In genomic region chr11:5556596-5557188, GRCh38 we compare ENCODE assay signal across 18 cellular contexts. TPM values are rescaled to one million over a fixed set of nuclear protein-coding genes. Genes with fewer than 3 reads are reported as not detected.
A peak's percentile ranks its signal among the peaks of the same experiment; 100 is the strongest.
DNase-seq lines count a peak whose midpoint lies in the region; ATAC-seq, FAIRE-seq and TF ChIP-seq lines count a peak whose summit lies in the region.
"Had no signal": no experiment of that assay in that cellular context is flagged by ENCODE, and none has a peak within 500 bp of the region (broad histone marks: within the 10 kb centered on the region; RNA-seq: fewer than 3 reads in every experiment).

No MANE protein-coding gene starts in this region.

- H3K79me2 ChIP-seq in K562 (ENCODE audit: control insufficient read depth, insufficient read depth, low read length) = no peaks in the 10 kb centered on the region

- CTCF ChIA-PET in K562 (lab: Yijun Ruan, JAX; ENCODE audit: low intra/inter-chr PET ratio) = no interaction called here

- intact Hi-C loops in K562 (cut with micrococcal nuclease) (loop anchor here (5.0 to 10.0 kb wide), 2 partner anchors 172 to 264 kb away; partner anchors contain the start of gene OR51M1), spleen (cut with DNase I; ENCODE audit: low total_unique reads) (no loop called here)

- no peaks in the 10 kb centered on the region for H4K20me1 ChIP-seq in K562 (replicated peaks; ENCODE audit: control insufficient read depth, insufficient read depth, low read length)
- H4K20me1 ChIP-seq: BLaER1 had no signal

- H3K9ac ChIP-seq in NT2/D1 (ENCODE audit: insufficient read length, low read depth) = no peak overlapping the region
- no peak overlapping the region for H3K9ac ChIP-seq in K562 (ENCODE audit: insufficient read depth in 1 of 2, low read depth in 2 of 2, low read length in 2 of 2)
- H3K9ac ChIP-seq: BLaER1 had no signal

- BruUV-seq in K562 (replicated peaks; lab: Mats Ljungman, UMichigan) = no TSS peak

- H3K4me3 ChIP-seq in NT2/D1 (ENCODE audit: insufficient read length, low read depth) = no peak overlapping the region
- H3K4me3 ChIP-seq in K562 = no peak overlapping the region
- H3K4me3 ChIP-seq in spleen = no peak overlapping the region
- H3K4me3 ChIP-seq: BLaER1, HAP-1 had no signal

- no peak for TF ChIP-seq EP300 in K562 (IDR thresholded peaks at IDR 0.05; ENCODE audit: low read length)

- TF ChIP-seq CTCF in K562 (IDR thresholded peaks at IDR 0.05 in 2 of 3, conservative IDR thresholded peaks at IDR 0.05 in 1 of 3; ENCODE audit: insufficient read depth in 2 of 3, low read depth in 1 of 3, low read length in 3 of 3) = no peak
- TF ChIP-seq CTCF in spleen (IDR thresholded peaks at IDR 0.05 in 8 of 11, conservative IDR thresholded peaks at IDR 0.05 in 3 of 11) = no peak

- no peaks in the 10 kb centered on the region for H3K9me1 ChIP-seq in K562 (ENCODE audit: control insufficient read depth, insufficient read depth, low read length)

- no peak for TF ChIP-seq RAD21 in K562 (CRISPR knock-in tag; conservative IDR thresholded peaks at IDR 0.05 in 1 of 2, IDR thresholded peaks at IDR 0.05 in 1 of 2)

- 2% methylated on average over 3 of the region's 3 CpGs for WGBS in K562 (ENCODE audit: insufficient coverage, low coverage, missing lambda C conversion rate)
- WGBS in spleen, 5 donors = 57 to 74% (median 64%) methylated on average over 3 of the region's 3 CpGs

- peak; percentile 3 for DNase-seq in EH (ENCODE audit: low read depth)
- DNase-seq in NT2/D1 (ENCODE audit: low read depth, low spot score) = peak; percentile 16
- peak in 1 of 4 experiments; percentile 30 for DNase-seq in K562 (ENCODE audit: extremely low read depth in 1 of 4, low spot score in 3 of 4)
- DNase-seq in spleen = no peak
- DNase-seq in KBM-7 = no peak
- no peak for DNase-seq in NCI-H2029 (lab: John Stamatoyannopoulos, UW)
- DNase-seq: 8988T; CD4-positive, alpha-beta memory T cell; DMS153; DMS79; GF-D8; GOT3 had no signal

- ATAC-seq in K562 = peak; percentile 61

- no peak overlapping the region for H3K4me2 ChIP-seq in K562 (ENCODE audit: insufficient read depth, low read length)
- H3K4me2 ChIP-seq: BLaER1 had no signal

- TF ChIP-seq POLR2A in K562 (conservative IDR thresholded peaks at IDR 0.05) (no peak), spleen (IDR thresholded peaks at IDR 0.05) (no peak)

- H3K27ac ChIP-seq in K562 (ENCODE audit: extremely low read depth, low read depth, low read length) = no peak overlapping the region
- no peak overlapping the region for H3K27ac ChIP-seq in spleen
- H3K27ac ChIP-seq: BLaER1 had no signal

- in situ Hi-C loops in K562 (cut with MboI) (no loop called here), KBM-7 (cut with MboI; ENCODE audit: low pct_unique_long_range_greater_than_20kb, low sequenced_read_pairs) (no loop called here)

- H3K4me1 ChIP-seq in NT2/D1 (ENCODE audit: insufficient read depth, insufficient read length) (no peaks in the 10 kb centered on the region), K562 (replicated peaks in 1 of 2; ENCODE audit: control insufficient read depth in 2 of 2, insufficient read depth in 2 of 2, low read length in 2 of 2) (peaks cover 0 to 8% of the 10 kb centered on the region in 2 experiments; a peak in 3 of 5 replicates), spleen (no peaks in the 10 kb centered on the region)
- H3K4me1 ChIP-seq: HAP-1 had no signal

- peak overlapping the region; percentile 51 for H2AFZ ChIP-seq in K562 (ENCODE audit: low read depth, low read length)

- no peaks in the 10 kb centered on the region for H3K36me3 ChIP-seq in NT2/D1 (ENCODE audit: insufficient read depth, insufficient read length, low read length)
- no peaks in the 10 kb centered on the region for H3K36me3 ChIP-seq in K562 (ENCODE audit: control insufficient read depth, insufficient read depth, low read length)
- no peaks in the 10 kb centered on the region for H3K36me3 ChIP-seq in spleen
- H3K36me3 ChIP-seq: BLaER1, HAP-1 had no signal

- H3K27me3 ChIP-seq in NT2/D1 (ENCODE audit: insufficient read depth, insufficient read length) (no peaks in the 10 kb centered on the region), K562 (ENCODE audit: control insufficient read depth in 2 of 2, insufficient read depth in 2 of 2, low read length in 2 of 2) (no peaks in the 10 kb centered on the region), spleen (replicated peaks in 1 of 7) (no peaks in the 10 kb centered on the region)
- H3K27me3 ChIP-seq: BLaER1 had no signal

- H3K9me3 ChIP-seq in NT2/D1 (ENCODE audit: insufficient read depth, low read length) (no peaks in the 10 kb centered on the region), K562 (replicated peaks; ENCODE audit: control insufficient read depth, insufficient read depth, low read depth, low read length) (no peaks in the 10 kb centered on the region), spleen (no peaks in the 10 kb centered on the region)
- H3K9me3 ChIP-seq: BLaER1, HAP-1 had no signal

- POLR2A ChIA-PET in K562 (lab: Yijun Ruan, JAX) = interaction anchor here (0.6 kb wide), 1 partner anchor 15 kb away, joined by 3 read pairs; no protein-coding TSS in a partner anchor

- no peak for FAIRE-seq in K562 (lab: Jason Lieb, UNC)

RNA-seq across cellular contexts. Expression of gene OR52H1, which starts 8.4 kb away (rescaled TPM):
- 0.60 and 1.5 TPM in 2 replicates for total RNA-seq in K562 (2011; cell fraction: chromatin; rRNA removed; ENCODE audit: low replicate concordance)
- 1.6 TPM in 1 of 2 replicates, not detected in the other for total RNA-seq in K562 (2011; cell fraction: nucleolus; rRNA removed)
- 1.0 and 1.6 TPM in 2 replicates for total RNA-seq in K562 (2011; cell fraction: nucleoplasm; rRNA removed)
- total RNA-seq in K562 (2014; rRNA removed) (not detected in 2 replicates), K562 (2014; rRNA removed; fragmentation: Illumina TruSeq; extraction: Trizol) (0.15 TPM in 1 of 2 replicates, not detected in the other), K562 (2015; rRNA removed; fragmentation: Illumina TruSeq; extraction: Trizol) (not detected in 2 replicates), K562 (2021) (not detected in 2 replicates), spleen (1 to 10 TPM in 3 of 7 donors, under 1 TPM in 4; 0.27 to 3.3 (median 0.80) TPM)
- polyA plus RNA-seq in K562 (2011; rRNA removed) (not detected in 2 replicates), K562 (2014; fragmentation: Illumina TruSeq; extraction: Trizol) (not detected in 2 replicates), K562 (2014; fragmentation: Nextera tagmentation; extraction: Ambion mirVana) (not detected), K562 (2014; rRNA removed) (not detected in 2 replicates), spleen (not detected)
- not detected in 2 replicates for polyA plus RNA-seq in K562 (2011; cell fraction: cytosol; rRNA removed)
- 0.11 and 0.13 TPM in 2 replicates for polyA plus RNA-seq in K562 (2011; cell fraction: nucleus; rRNA removed)
- polyA plus RNA-seq in K562 (2012) = not detected in 2 replicates
- 0.77 and 0.84 TPM in 2 replicates for polyA minus RNA-seq in K562 (2011; rRNA and poly(A)+ RNA removed)
- not detected in 2 replicates for polyA minus RNA-seq in K562 (2011; cell fraction: cytosol; rRNA and poly(A)+ RNA removed)
- polyA minus RNA-seq in K562 (2011; cell fraction: nucleus; rRNA and poly(A)+ RNA removed) = 0.81 TPM in 1 of 2 replicates, not detected in the other
- total RNA-seq: A673; CD4-positive, alpha-beta memory T cell; Daoy had no signal
- polyA plus RNA-seq: CD14-positive monocyte; CD4-positive, alpha-beta memory T cell had no signal

RNA-seq across cellular contexts. Expression of gene OR52B6, which starts 24.0 kb away (rescaled TPM):
- total RNA-seq in K562 (2011; cell fraction: chromatin; rRNA removed; ENCODE audit: low replicate concordance) = not detected in 2 replicates
- total RNA-seq in K562 (2011; cell fraction: nucleolus; rRNA removed) = not detected in 2 replicates
- not detected in 2 replicates for total RNA-seq in K562 (2011; cell fraction: nucleoplasm; rRNA removed)
- total RNA-seq in K562 (2014; rRNA removed) = not detected in 2 replicates
- total RNA-seq in K562 (2014; rRNA removed; fragmentation: Illumina TruSeq; extraction: Trizol) = not detected in 2 replicates
- total RNA-seq in K562 (2015; rRNA removed; fragmentation: Illumina TruSeq; extraction: Trizol) = not detected in 2 replicates
- total RNA-seq in K562 (2021) = not detected in 2 replicates
- polyA plus RNA-seq in K562 (2011; rRNA removed) = not detected in 2 replicates
- polyA plus RNA-seq in K562 (2011; cell fraction: cytosol; rRNA removed) = not detected in 2 replicates
- polyA plus RNA-seq in K562 (2011; cell fraction: nucleus; rRNA removed) = not detected in 2 replicates
- not detected in 2 replicates for polyA plus RNA-seq in K562 (2012)
- polyA plus RNA-seq in K562 (2014; fragmentation: Illumina TruSeq; extraction: Trizol) = not detected in 2 replicates
- polyA plus RNA-seq in K562 (2014; fragmentation: Nextera tagmentation; extraction: Ambion mirVana) = not detected
- polyA plus RNA-seq in K562 (2014; rRNA removed) = not detected in 2 replicates
- not detected in 2 replicates for polyA minus RNA-seq in K562 (2011; rRNA and poly(A)+ RNA removed)
- polyA minus RNA-seq in K562 (2011; cell fraction: cytosol; rRNA and poly(A)+ RNA removed) = not detected in 2 replicates
- polyA minus RNA-seq in K562 (2011; cell fraction: nucleus; rRNA and poly(A)+ RNA removed) = not detected in 2 replicates
- total RNA-seq in spleen = not detected
- not detected for polyA plus RNA-seq in spleen
- total RNA-seq: A673; CD4-positive, alpha-beta memory T cell; Daoy had no signal
- polyA plus RNA-seq: AG04450; CD14-positive monocyte; CD4-positive, alpha-beta memory T cell had no signal

RNA-seq across cellular contexts. Expression of gene TRIM6, which starts 39.7 kb away (rescaled TPM):
- 5.8 and 10.9 TPM in 2 replicates for total RNA-seq in K562 (2011; cell fraction: chromatin; rRNA removed; ENCODE audit: low replicate concordance)
- total RNA-seq in K562 (2011; cell fraction: nucleolus; rRNA removed) = 3.0 and 4.1 TPM in 2 replicates
- 5.3 and 7.7 TPM in 2 replicates for total RNA-seq in K562 (2011; cell fraction: nucleoplasm; rRNA removed)
- total RNA-seq in K562 (2014; rRNA removed) = 5.6 and 6.0 TPM in 2 replicates
- 7.4 and 7.6 TPM in 2 replicates for total RNA-seq in K562 (2014; rRNA removed; fragmentation: Illumina TruSeq; extraction: Trizol)
- total RNA-seq in K562 (2015; rRNA removed; fragmentation: Illumina TruSeq; extraction: Trizol) = 10.3 and 10.5 TPM in 2 replicates
- total RNA-seq in K562 (2021) = 6.7 and 7.2 TPM in 2 replicates
- polyA plus RNA-seq in K562 (2011; rRNA removed) = 7.7 and 9.5 TPM in 2 replicates
- 4.3 and 8.1 TPM in 2 replicates for polyA plus RNA-seq in K562 (2011; cell fraction: cytosol; rRNA removed)
- 6.9 and 10.1 TPM in 2 replicates for polyA plus RNA-seq in K562 (2011; cell fraction: nucleus; rRNA removed)
- polyA plus RNA-seq in K562 (2012) = 13.3 and 29.1 TPM in 2 replicates
- polyA plus RNA-seq in K562 (2014; fragmentation: Illumina TruSeq; extraction: Trizol) = 8.2 and 11.8 TPM in 2 replicates
- polyA plus RNA-seq in K562 (2014; fragmentation: Nextera tagmentation; extraction: Ambion mirVana) = 1 to 10 TPM; 5.0 to 8.7 TPM
- 9.8 and 9.9 TPM in 2 replicates for polyA plus RNA-seq in K562 (2014; rRNA removed)
- 3.2 and 4.6 TPM in 2 replicates for polyA minus RNA-seq in K562 (2011; rRNA and poly(A)+ RNA removed)
- polyA minus RNA-seq in K562 (2011; cell fraction: cytosol; rRNA and poly(A)+ RNA removed) = 3.4 and 3.6 TPM in 2 replicates
- polyA minus RNA-seq in K562 (2011; cell fraction: nucleus; rRNA and poly(A)+ RNA removed) = 2.6 and 3.8 TPM in 2 replicates
- 1 to 10 TPM; 1.4 to 6.1 (median 4.3) TPM for total RNA-seq in spleen
- polyA plus RNA-seq in spleen = 1 to 10 TPM in 2 of 3 donors, under 1 TPM in 1; 0.72 to 2.7 (median 1.1) TPM
- total RNA-seq: CD4-positive, alpha-beta memory T cell had no signal
- polyA plus RNA-seq: CD4-positive, alpha-beta memory T cell had no signal

RNA-seq across cellular contexts. Expression of gene UBQLNL, which starts 40.2 kb away (rescaled TPM):
- total RNA-seq in K562 (2011; cell fraction: chromatin; rRNA removed; ENCODE audit: low replicate concordance) = 0.23 and 0.32 TPM in 2 replicates
- total RNA-seq in K562 (2011; cell fraction: nucleolus; rRNA removed) = 0.33 and 0.53 TPM in 2 replicates
- total RNA-seq in K562 (2011; cell fraction: nucleoplasm; rRNA removed) = 0.51 TPM in 1 of 2 replicates, not detected in the other
- total RNA-seq in K562 (2014; rRNA removed) = 0.14 and 0.16 TPM in 2 replicates
- 0.16 and 0.18 TPM in 2 replicates for total RNA-seq in K562 (2014; rRNA removed; fragmentation: Illumina TruSeq; extraction: Trizol)
- 0.11 and 0.14 TPM in 2 replicates for total RNA-seq in K562 (2015; rRNA removed; fragmentation: Illumina TruSeq; extraction: Trizol)
- 0.09 and 0.20 TPM in 2 replicates for total RNA-seq in K562 (2021)
- polyA plus RNA-seq in K562 (2011; rRNA removed) = 0.14 and 0.20 TPM in 2 replicates
- 0.07 and 0.13 TPM in 2 replicates for polyA plus RNA-seq in K562 (2011; cell fraction: cytosol; rRNA removed)
- 0.97 and 1.1 TPM in 2 replicates for polyA plus RNA-seq in K562 (2011; cell fraction: nucleus; rRNA removed)
- 0.14 and 0.86 TPM in 2 replicates for polyA plus RNA-seq in K562 (2012)
- polyA plus RNA-seq in K562 (2014; fragmentation: Illumina TruSeq; extraction: Trizol) = 0.06 and 0.27 TPM in 2 replicates
- under 1 TPM; 0.07 to 0.14 TPM for polyA plus RNA-seq in K562 (2014; fragmentation: Nextera tagmentation; extraction: Ambion mirVana)
- polyA plus RNA-seq in K562 (2014; rRNA removed) = 0.24 TPM in 1 of 2 replicates, not detected in the other
- 0.14 and 0.33 TPM in 2 replicates for polyA minus RNA-seq in K562 (2011; rRNA and poly(A)+ RNA removed)
- not detected in 2 replicates for polyA minus RNA-seq in K562 (2011; cell fraction: cytosol; rRNA and poly(A)+ RNA removed)
- polyA minus RNA-seq in K562 (2011; cell fraction: nucleus; rRNA and poly(A)+ RNA removed) = 0.27 and 0.56 TPM in 2 replicates
- total RNA-seq in spleen = 1 to 10 TPM in 4 of 7 donors, under 1 TPM in 3; 0.87 to 2.3 (median 1.1) TPM
- under 1 TPM; 0.33 to 0.93 (median 0.74) TPM for polyA plus RNA-seq in spleen
- total RNA-seq: A673, Daoy had no signal
- polyA plus RNA-seq: CD14-positive monocyte; CD4-positive, alpha-beta memory T cell had no signal

RNA-seq across cellular contexts. Expression of gene UBQLN3, which starts 46.9 kb away (rescaled TPM):
- 0.12 and 0.33 TPM in 2 replicates for total RNA-seq in K562 (2011; cell fraction: chromatin; rRNA removed; ENCODE audit: low replicate concordance)
- not detected in 2 replicates for total RNA-seq in K562 (2011; cell fraction: nucleolus; rRNA removed)
- not detected in 2 replicates for total RNA-seq in K562 (2011; cell fraction: nucleoplasm; rRNA removed)
- total RNA-seq in K562 (2014; rRNA removed) (0.27 TPM in 1 of 2 replicates, not detected in the other), K562 (2014; rRNA removed; fragmentation: Illumina TruSeq; extraction: Trizol) (not detected in 2 replicates), K562 (2015; rRNA removed; fragmentation: Illumina TruSeq; extraction: Trizol) (not detected in 2 replicates), K562 (2021) (0.07 TPM in 1 of 2 replicates, not detected in the other), spleen (1 to 10 TPM in 3 of 7 donors, under 1 TPM in 4; 0.29 to 3.7 (median 0.52) TPM)
- polyA plus RNA-seq in K562 (2011; rRNA removed) (0.05 TPM in 1 of 2 replicates, not detected in the other), K562 (2014; fragmentation: Illumina TruSeq; extraction: Trizol) (not detected in 2 replicates), K562 (2014; fragmentation: Nextera tagmentation; extraction: Ambion mirVana) (under 1 TPM in 1 of 2 experiments, not detected in 1; 0.01 TPM), K562 (2014; rRNA removed) (not detected in 2 replicates), spleen (not detected)
- not detected in 2 replicates for polyA plus RNA-seq in K562 (2011; cell fraction: cytosol; rRNA removed)
- 0.06 and 0.21 TPM in 2 replicates for polyA plus RNA-seq in K562 (2011; cell fraction: nucleus; rRNA removed)
- not detected in 2 replicates for polyA plus RNA-seq in K562 (2012)
- polyA minus RNA-seq in K562 (2011; rRNA and poly(A)+ RNA removed) = 0.11 TPM in 1 of 2 replicates, not detected in the other
- polyA minus RNA-seq in K562 (2011; cell fraction: cytosol; rRNA and poly(A)+ RNA removed) = not detected in 2 replicates
- 0.13 and 0.22 TPM in 2 replicates for polyA minus RNA-seq in K562 (2011; cell fraction: nucleus; rRNA and poly(A)+ RNA removed)
- total RNA-seq: A673; CD4-positive, alpha-beta memory T cell; Daoy had no signal
- polyA plus RNA-seq: AG04450; CD14-positive monocyte; CD4-positive, alpha-beta memory T cell had no signal

Comparison
In these comparisons a context has a peak if more than half of its experiments do, and no peak if none do; other contexts are left out.
1. DNase-seq: peak in EH (single experiment) and NT2/D1 (single experiment); none in spleen (single experiment), KBM-7 (single experiment) and NCI-H2029 (single experiment).